Comparison of ENCODE assay signal across 5 cellular contexts in genomic region chr7:13416544-13416943, GRCh38.
"Had no signal": no experiment of that assay in that cellular context is flagged by ENCODE, and none has a peak within 500 bp of the region (broad histone marks: within the 10 kb centered on the region; RNA-seq: fewer than 3 reads in every experiment).

No MANE protein-coding gene starts in this region.

- H3K27ac ChIP-seq: GM23248 had no signal

- FAIRE-seq: HTR-8/SVneo had no signal

- H3K4me3 ChIP-seq: GM23248 had no signal

- H3K9ac ChIP-seq: GM23248 had no signal

- H2AFZ ChIP-seq: GM23248 had no signal

- DNase-seq: GM23248, GOT3, H9, HCEC 1CT had no signal
